Comparison of ENCODE assay signal across 1 cellular context in the genomic region with DNA sequence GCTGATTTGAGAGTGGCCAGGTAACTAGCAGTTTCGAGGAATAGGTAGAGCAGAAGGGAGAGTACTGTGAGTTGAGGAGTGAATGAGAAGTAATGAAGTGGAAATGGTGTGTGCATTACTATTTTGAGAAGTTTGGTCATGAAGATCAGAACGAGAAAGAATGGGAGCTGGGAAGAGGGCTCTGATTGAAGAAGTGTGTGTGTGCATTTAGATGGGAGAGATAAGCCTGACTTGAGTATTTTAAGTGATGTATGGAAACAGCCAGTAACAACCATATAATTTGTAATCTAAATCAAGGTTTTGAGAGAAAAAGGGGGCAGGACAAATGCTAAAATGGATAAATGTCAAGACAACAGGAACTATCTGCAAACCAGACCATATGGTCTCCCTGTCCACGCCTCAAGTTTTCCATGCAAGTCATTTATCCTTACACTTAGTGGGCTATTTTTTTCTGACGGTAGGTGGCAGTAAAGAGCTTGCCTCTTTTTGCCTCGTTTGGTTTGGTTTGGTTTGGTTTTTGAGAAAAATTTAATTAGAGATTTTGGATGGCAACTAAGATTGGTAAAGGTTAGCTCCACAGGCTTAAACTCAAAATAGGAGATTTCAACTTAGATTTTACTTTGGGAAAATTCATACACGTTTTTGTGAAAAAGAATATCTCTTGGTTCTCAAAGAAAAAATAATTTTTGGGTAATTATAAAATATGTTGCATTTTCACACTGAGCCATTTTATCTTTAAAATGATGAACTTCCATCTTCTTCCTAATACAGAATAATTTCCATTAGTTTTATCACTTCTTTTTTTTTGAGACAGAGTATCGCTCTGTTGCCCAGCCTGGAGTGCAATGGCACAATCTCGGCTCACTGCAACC.
TF ChIP-seq lines count a peak whose summit lies in the region.

No MANE protein-coding gene starts in this region.

TF ChIP-seq in GM23338, 12 proteins besides CTCF, POLR2A, EP300 and RAD21 (continued from another document):
- TF ChIP-seq ZNF462 (CRISPR knock-in tag; IDR thresholded peaks at IDR 0.05), result no peak
- TF ChIP-seq ZNF114 (CRISPR knock-in tag; IDR thresholded peaks at IDR 0.05), result no peak
- no peak for TF ChIP-seq EZH2phosphoT487 (IDR thresholded peaks at IDR 0.05; ENCODE audit: unreplicated experiment)
- TF ChIP-seq POLR2AphosphoS5 (IDR thresholded peaks at IDR 0.05; ENCODE audit: low read depth), result no peak
- TF ChIP-seq, protein P1, sequence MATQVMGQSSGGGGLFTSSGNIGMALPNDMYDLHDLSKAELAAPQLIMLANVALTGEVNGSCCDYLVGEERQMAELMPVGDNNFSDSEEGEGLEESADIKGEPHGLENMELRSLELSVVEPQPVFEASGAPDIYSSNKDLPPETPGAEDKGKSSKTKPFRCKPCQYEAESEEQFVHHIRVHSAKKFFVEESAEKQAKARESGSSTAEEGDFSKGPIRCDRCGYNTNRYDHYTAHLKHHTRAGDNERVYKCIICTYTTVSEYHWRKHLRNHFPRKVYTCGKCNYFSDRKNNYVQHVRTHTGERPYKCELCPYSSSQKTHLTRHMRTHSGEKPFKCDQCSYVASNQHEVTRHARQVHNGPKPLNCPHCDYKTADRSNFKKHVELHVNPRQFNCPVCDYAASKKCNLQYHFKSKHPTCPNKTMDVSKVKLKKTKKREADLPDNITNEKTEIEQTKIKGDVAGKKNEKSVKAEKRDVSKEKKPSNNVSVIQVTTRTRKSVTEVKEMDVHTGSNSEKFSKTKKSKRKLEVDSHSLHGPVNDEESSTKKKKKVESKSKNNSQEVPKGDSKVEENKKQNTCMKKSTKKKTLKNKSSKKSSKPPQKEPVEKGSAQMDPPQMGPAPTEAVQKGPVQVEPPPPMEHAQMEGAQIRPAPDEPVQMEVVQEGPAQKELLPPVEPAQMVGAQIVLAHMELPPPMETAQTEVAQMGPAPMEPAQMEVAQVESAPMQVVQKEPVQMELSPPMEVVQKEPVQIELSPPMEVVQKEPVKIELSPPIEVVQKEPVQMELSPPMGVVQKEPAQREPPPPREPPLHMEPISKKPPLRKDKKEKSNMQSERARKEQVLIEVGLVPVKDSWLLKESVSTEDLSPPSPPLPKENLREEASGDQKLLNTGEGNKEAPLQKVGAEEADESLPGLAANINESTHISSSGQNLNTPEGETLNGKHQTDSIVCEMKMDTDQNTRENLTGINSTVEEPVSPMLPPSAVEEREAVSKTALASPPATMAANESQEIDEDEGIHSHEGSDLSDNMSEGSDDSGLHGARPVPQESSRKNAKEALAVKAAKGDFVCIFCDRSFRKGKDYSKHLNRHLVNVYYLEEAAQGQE (IDR thresholded peaks at IDR 0.05; ENCODE audit: unreplicated experiment), result no peak
- no peak for TF ChIP-seq JUNB (IDR thresholded peaks at IDR 0.05; ENCODE audit: unreplicated experiment)
- no peak for TF ChIP-seq CREB1 (CRISPR knock-in tag; IDR thresholded peaks at IDR 0.05; ENCODE audit: low read depth)
- no peak for TF ChIP-seq STAT1 (IDR thresholded peaks at IDR 0.05; ENCODE audit: unreplicated experiment)
- no peak for TF ChIP-seq EZH2 (IDR thresholded peaks at IDR 0.05; ENCODE audit: low read depth, unreplicated experiment)
TF ChIP-seq in GM23338: peak in this region for 0.
